18 cellular contexts compared by ENCODE assay signal in genomic region chr12:93497456-93497855, GRCh38. TPM values are rescaled to one million over a fixed set of nuclear protein-coding genes. Genes with fewer than 3 reads are reported as not detected.
DNase-seq lines count a peak whose midpoint lies in the region; ATAC-seq, FAIRE-seq and TF ChIP-seq lines count a peak whose summit lies in the region.
"Had no signal": no experiment of that assay in that cellular context is flagged by ENCODE, and none has a peak within 500 bp of the region (broad histone marks: within the 10 kb centered on the region; RNA-seq: fewer than 3 reads in every experiment).

No MANE protein-coding gene starts in this region.

- TF ChIP-seq POLR2A in H54 (IDR thresholded peaks at IDR 0.05; ENCODE audit: low read depth, low read length) (no peak), transverse colon (IDR thresholded peaks at IDR 0.05) (no peak)

- H3K9me3 ChIP-seq in transverse colon = no peaks in the 10 kb centered on the region

- H3K27ac Mint-ChIP-seq in activated naive CD4-positive, alpha-beta T cell treated with anti-CD3 and anti-CD28 coated beads for 36 hours = peak overlapping the region; percentile 28
- no peak overlapping the region for H3K27ac Mint-ChIP-seq in activated naive CD4-positive, alpha-beta T cell treated with anti-CD3 and anti-CD28 coated beads, Interleukin-2, amount 10 ng/mL, durations not matched to agents 7 days and 5 days
- H3K27ac Mint-ChIP-seq in activated naive CD8-positive, alpha-beta T cell treated with anti-CD3 and anti-CD28 coated beads, Interleukin-2, amount 10 ng/mL, durations not matched to agents 7 days and 5 days = peak overlapping the region; percentile 56
- peak overlapping the region; percentile 77 for H3K27ac Mint-ChIP-seq in nephron progenitor cell
- H3K27ac Mint-ChIP-seq: HFFc6 had no signal

- no peaks in the 10 kb centered on the region for H3K9me3 Mint-ChIP-seq in activated naive CD4-positive, alpha-beta T cell treated with anti-CD3 and anti-CD28 coated beads for 36 hours
- H3K9me3 Mint-ChIP-seq in activated naive CD4-positive, alpha-beta T cell treated with anti-CD3 and anti-CD28 coated beads, Interleukin-2, amount 10 ng/mL, durations not matched to agents 7 days and 5 days = no peaks in the 10 kb centered on the region
- peaks cover 2% of the 10 kb centered on the region for H3K9me3 Mint-ChIP-seq in activated naive CD8-positive, alpha-beta T cell treated with anti-CD3 and anti-CD28 coated beads, Interleukin-2, amount 10 ng/mL, durations not matched to agents 7 days and 5 days
- no peaks in the 10 kb centered on the region for H3K9me3 Mint-ChIP-seq in nephron progenitor cell
- H3K9me3 Mint-ChIP-seq: CD4-positive, alpha-beta memory T cell; HFFc6 had no signal

- in situ Hi-C loops in transverse colon (cut with MboI; ENCODE audit: low pct_ligation_motif_present in 1 of 4, low pct_unique_long_range_greater_than_20kb in 1 of 4, low sequenced_read_pairs in 3 of 4) = no loop called here

- ATAC-seq in activated naive CD8-positive, alpha-beta T cell treated with anti-CD3 and anti-CD28 coated beads, Interleukin-2, amount 10 ng/mL, durations not matched to agents 7 days and 5 days (ENCODE audit: low read depth) = no peak
- ATAC-seq in GM21825 (IDR thresholded peaks at IDR 0.05; ENCODE audit: unreplicated experiment) = no peak

- CTCF ChIA-PET in activated naive CD4-positive, alpha-beta T cell treated with anti-CD3 and anti-CD28 coated beads for 36 hours (lab: Charles Lee) = interaction anchor here (0.7 kb wide), 1 partner anchor 464 kb away, joined by 3 read pairs; no protein-coding TSS in a partner anchor
- CTCF ChIA-PET in activated naive CD4-positive, alpha-beta T cell treated with anti-CD3 and anti-CD28 coated beads, Interleukin-2, amount 10 ng/mL, durations not matched to agents 7 days and 5 days (lab: Charles Lee) = no interaction called here

- POLR2A ChIA-PET in activated naive CD8-positive, alpha-beta T cell treated with anti-CD3 and anti-CD28 coated beads, Interleukin-2, amount 10 ng/mL, durations not matched to agents 7 days and 5 days (lab: Charles Lee) = no interaction called here

- TF ChIP-seq CTCF in nephron progenitor cell (IDR thresholded peaks at IDR 0.05) (no peak), transverse colon (IDR thresholded peaks at IDR 0.05) (no peak)

- WGBS in transverse colon (ENCODE audit: low coverage in 1 of 2), 2 donors = 86% methylated on average over 1 of the region's 1 CpG; no CpG with 5 or more reads in 1 of the 2 donors

- no peak for DNase-seq in activated naive CD4-positive, alpha-beta T cell treated with anti-CD3 and anti-CD28 coated beads for 36 hours
- DNase-seq in activated naive CD4-positive, alpha-beta T cell treated with anti-CD3 and anti-CD28 coated beads, Interleukin-2, amount 10 ng/mL, durations not matched to agents 7 days and 5 days = no peak
- DNase-seq in H54 (ENCODE audit: insufficient read length, low spot score) (no peak), nephron progenitor cell (no peak), transverse colon (no peak)
- DNase-seq in activated naive CD8-positive, alpha-beta T cell treated with anti-CD3 and anti-CD28 coated beads, Interleukin-2, amount 10 ng/mL, durations not matched to agents 7 days and 5 days = no peak
- DNase-seq: AML-193; CD4-positive, alpha-beta memory T cell; DND-41; GDM1; HFFc6; KG1; NCI-H1092; NCI-H2107; NCI-H226; NCI-H526 had no signal

- no peak overlapping the region for H3K4me3 ChIP-seq in transverse colon

- intact Hi-C loops in activated naive CD4-positive, alpha-beta T cell treated with anti-CD3 and anti-CD28 coated beads for 36 hours (cut with micrococcal nuclease) = no loop called here
- intact Hi-C loops in transverse colon (cut with DNase I; ENCODE audit: low total_unique reads) = no loop called here

- peaks cover 12% of the 10 kb centered on the region for H3K36me3 Mint-ChIP-seq in activated naive CD4-positive, alpha-beta T cell treated with anti-CD3 and anti-CD28 coated beads for 36 hours (ENCODE audit: low read depth)
- H3K36me3 Mint-ChIP-seq in activated naive CD4-positive, alpha-beta T cell treated with anti-CD3 and anti-CD28 coated beads, Interleukin-2, amount 10 ng/mL, durations not matched to agents 7 days and 5 days = peaks cover 36% of the 10 kb centered on the region
- peaks cover 29% of the 10 kb centered on the region for H3K36me3 Mint-ChIP-seq in activated naive CD8-positive, alpha-beta T cell treated with anti-CD3 and anti-CD28 coated beads, Interleukin-2, amount 10 ng/mL, durations not matched to agents 7 days and 5 days
- H3K36me3 Mint-ChIP-seq in nephron progenitor cell (ENCODE audit: low read depth) = peaks cover 52% of the 10 kb centered on the region

- H3K27ac ChIP-seq in transverse colon = no peak overlapping the region

- H3K4me3 Mint-ChIP-seq in activated naive CD4-positive, alpha-beta T cell treated with anti-CD3 and anti-CD28 coated beads for 36 hours = no peak overlapping the region
- no peak overlapping the region for H3K4me3 Mint-ChIP-seq in activated naive CD4-positive, alpha-beta T cell treated with anti-CD3 and anti-CD28 coated beads, Interleukin-2, amount 10 ng/mL, durations not matched to agents 7 days and 5 days
- H3K4me3 Mint-ChIP-seq in activated naive CD8-positive, alpha-beta T cell treated with anti-CD3 and anti-CD28 coated beads, Interleukin-2, amount 10 ng/mL, durations not matched to agents 7 days and 5 days = no peak overlapping the region
- H3K4me3 Mint-ChIP-seq in nephron progenitor cell = no peak overlapping the region
- H3K4me3 Mint-ChIP-seq: CD4-positive, alpha-beta memory T cell; HFFc6 had no signal

- H3K36me3 ChIP-seq in transverse colon = peaks cover 0 to 8% (median 0%) of the 10 kb centered on the region in 4 donors

- no peaks in the 10 kb centered on the region for H3K27me3 ChIP-seq in transverse colon

- H3K27me3 Mint-ChIP-seq in activated naive CD4-positive, alpha-beta T cell treated with anti-CD3 and anti-CD28 coated beads for 36 hours (ENCODE audit: low read depth) = no peaks in the 10 kb centered on the region
- no peaks in the 10 kb centered on the region for H3K27me3 Mint-ChIP-seq in activated naive CD4-positive, alpha-beta T cell treated with anti-CD3 and anti-CD28 coated beads, Interleukin-2, amount 10 ng/mL, durations not matched to agents 7 days and 5 days
- H3K27me3 Mint-ChIP-seq in activated naive CD8-positive, alpha-beta T cell treated with anti-CD3 and anti-CD28 coated beads, Interleukin-2, amount 10 ng/mL, durations not matched to agents 7 days and 5 days = no peaks in the 10 kb centered on the region
- no peaks in the 10 kb centered on the region for H3K27me3 Mint-ChIP-seq in nephron progenitor cell (ENCODE audit: low read depth, poor library complexity)
- H3K27me3 Mint-ChIP-seq: CD4-positive, alpha-beta memory T cell had no signal

- H3K4me1 ChIP-seq in transverse colon = no peaks in the 10 kb centered on the region

- TF ChIP-seq EP300 in transverse colon (IDR thresholded peaks at IDR 0.05; ENCODE audit: low read depth) = no peak

- FAIRE-seq in H54 (lab: Jason Lieb, UNC) = peak; percentile 95
- FAIRE-seq: H1 had no signal

- H3K4me1 Mint-ChIP-seq in activated naive CD4-positive, alpha-beta T cell treated with anti-CD3 and anti-CD28 coated beads for 36 hours (ENCODE audit: low read depth) = peaks cover 14% of the 10 kb centered on the region
- peaks cover 21% of the 10 kb centered on the region for H3K4me1 Mint-ChIP-seq in activated naive CD4-positive, alpha-beta T cell treated with anti-CD3 and anti-CD28 coated beads, Interleukin-2, amount 10 ng/mL, durations not matched to agents 7 days and 5 days
- peaks cover 15% of the 10 kb centered on the region for H3K4me1 Mint-ChIP-seq in activated naive CD8-positive, alpha-beta T cell treated with anti-CD3 and anti-CD28 coated beads, Interleukin-2, amount 10 ng/mL, durations not matched to agents 7 days and 5 days
- H3K4me1 Mint-ChIP-seq in nephron progenitor cell = no peaks in the 10 kb centered on the region

RNA-seq across cellular contexts. Expression of gene MRPL42, which starts 30.1 kb away (rescaled TPM):
- total RNA-seq in activated naive CD4-positive, alpha-beta T cell treated with anti-CD3 and anti-CD28 coated beads for 36 hours = 10 to 100 TPM; 93.8 to 95.8 TPM
- 10 to 100 TPM; 47.4 to 50.2 TPM for total RNA-seq in activated naive CD8-positive, alpha-beta T cell treated with anti-CD3 and anti-CD28 coated beads, Interleukin-2, amount 10 ng/mL, durations not matched to agents 7 days and 5 days
- 10 to 100 TPM; 10.5 to 45.1 (median 27.2) TPM for total RNA-seq in transverse colon

RNA-seq across cellular contexts. Expression of gene UBE2N, which starts 55.7 kb away (rescaled TPM):
- 100 to 1,000 TPM; 143 TPM for total RNA-seq in activated naive CD4-positive, alpha-beta T cell treated with anti-CD3 and anti-CD28 coated beads for 36 hours
- total RNA-seq in activated naive CD8-positive, alpha-beta T cell treated with anti-CD3 and anti-CD28 coated beads, Interleukin-2, amount 10 ng/mL, durations not matched to agents 7 days and 5 days = 100 to 1,000 TPM; 121 to 127 TPM
- 10 to 100 TPM in 3 of 4 donors, 1 to 10 TPM in 1; 2.0 to 39.0 (median 22.3) TPM for total RNA-seq in transverse colon
